In the genomic region with DNA sequence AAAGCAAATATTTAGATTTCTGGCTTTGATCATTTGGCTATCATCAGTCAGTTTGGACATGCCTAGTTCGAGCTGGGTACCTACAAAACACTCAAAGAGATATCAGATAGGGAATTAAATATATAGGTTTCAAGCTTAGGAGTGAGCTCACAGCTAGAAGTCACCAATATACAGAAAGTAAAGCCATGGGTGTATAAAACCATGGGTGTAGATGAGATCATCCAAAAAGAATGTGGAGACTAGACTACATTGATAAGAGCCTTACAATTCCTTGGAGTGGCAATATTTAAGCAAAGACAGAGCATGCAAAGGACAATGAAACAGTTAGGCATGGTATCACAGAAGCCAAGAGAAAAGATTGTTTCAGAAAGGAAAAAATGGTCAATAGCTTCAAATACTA, we compare ENCODE assay signal across 28 cellular contexts. TPM values are rescaled to one million over a fixed set of nuclear protein-coding genes. Genes with fewer than 3 reads are reported as not detected.
A peak's percentile ranks its signal among the peaks of the same experiment; 100 is the strongest.
DNase-seq lines count a peak whose midpoint lies in the region; ATAC-seq, FAIRE-seq and TF ChIP-seq lines count a peak whose summit lies in the region.
"Had no signal": no experiment of that assay in that cellular context is flagged by ENCODE, and none has a peak within 500 bp of the region (broad histone marks: within the 10 kb centered on the region; RNA-seq: fewer than 3 reads in every experiment).

No MANE protein-coding gene starts in this region.

- H3K27me3 ChIP-seq in RWPE2 (ENCODE audit: insufficient read depth, poor library complexity, severe bottlenecking) = no peaks in the 10 kb centered on the region
- no peaks in the 10 kb centered on the region for H3K27me3 ChIP-seq in osteoblast (ENCODE audit: insufficient read depth, low read length)
- H3K27me3 ChIP-seq: heart left ventricle, SJCRH30 had no signal

- no peaks in the 10 kb centered on the region for H3K9me3 Mint-ChIP-seq in T-helper 2 cell treated with Interferon-gamma antibody and Interleukin-4, amounts not matched to agents 5 μg/mL and 100 μg/mL, for 36 hours
- peaks cover 3% of the 10 kb centered on the region for H3K9me3 Mint-ChIP-seq in activated CD4-positive, alpha-beta T cell treated with anti-CD3 and anti-CD28 coated beads, Interleukin-2, amount 10 ng/mL, durations not matched to agents 24 days and 14 days
- H3K9me3 Mint-ChIP-seq: mesothelial cell of epicardium; naive thymus-derived CD4-positive, alpha-beta T cell had no signal

- intact Hi-C loops in activated CD4-positive, alpha-beta T cell treated with anti-CD3 and anti-CD28 coated beads, Interleukin-2, amount 10 ng/mL, durations not matched to agents 24 days and 14 days (cut with micrococcal nuclease) = no loop called here

- H3K4me1 ChIP-seq in RWPE2 (ENCODE audit: insufficient read depth, poor library complexity, severe bottlenecking) (peaks cover 29% of the 10 kb centered on the region), osteoblast (ENCODE audit: insufficient read depth, low read length) (peaks cover 44% of the 10 kb centered on the region)
- H3K4me1 ChIP-seq: SJCRH30, tibial artery had no signal

- H3K4me1 Mint-ChIP-seq in T-helper 2 cell treated with Interferon-gamma antibody and Interleukin-4, amounts not matched to agents 5 μg/mL and 100 μg/mL, for 36 hours (ENCODE audit: low read depth) = no peaks in the 10 kb centered on the region
- no peaks in the 10 kb centered on the region for H3K4me1 Mint-ChIP-seq in activated CD4-positive, alpha-beta T cell treated with anti-CD3 and anti-CD28 coated beads, Interleukin-2, amount 10 ng/mL, durations not matched to agents 24 days and 14 days
- H3K4me1 Mint-ChIP-seq: naive thymus-derived CD4-positive, alpha-beta T cell had no signal

- no peak overlapping the region for H2AFZ ChIP-seq in osteoblast (ENCODE audit: low read length)

- no peaks in the 10 kb centered on the region for H3K79me2 ChIP-seq in osteoblast (ENCODE audit: insufficient read depth, low read length)

- ATAC-seq in RWPE2 (ENCODE audit: low read depth) = peak; percentile 57; the same call in 2 of the 3 replicates
- no peak for ATAC-seq in HG03095 (IDR thresholded peaks at IDR 0.05; ENCODE audit: unreplicated experiment)
- no peak for ATAC-seq in GM21360 (IDR thresholded peaks at IDR 0.05; ENCODE audit: unreplicated experiment)
- ATAC-seq: heart left ventricle; left lobe of liver; naive thymus-derived CD4-positive, alpha-beta T cell had no signal

- peak overlapping the region; percentile 1 for H3K4me2 ChIP-seq in osteoblast (ENCODE audit: insufficient read depth, low read length)

- H3K36me3 Mint-ChIP-seq in T-helper 2 cell treated with Interferon-gamma antibody and Interleukin-4, amounts not matched to agents 5 μg/mL and 100 μg/mL, for 36 hours (ENCODE audit: low read depth) = peaks cover 2% of the 10 kb centered on the region
- H3K36me3 Mint-ChIP-seq in activated CD4-positive, alpha-beta T cell treated with anti-CD3 and anti-CD28 coated beads, Interleukin-2, amount 10 ng/mL, durations not matched to agents 24 days and 14 days (ENCODE audit: low read depth) = peaks cover 2% of the 10 kb centered on the region
- H3K36me3 Mint-ChIP-seq: CD4-positive, CD25-positive, alpha-beta regulatory T cell; mesothelial cell of epicardium had no signal

- H3K27me3 Mint-ChIP-seq in T-helper 2 cell treated with Interferon-gamma antibody and Interleukin-4, amounts not matched to agents 5 μg/mL and 100 μg/mL, for 36 hours (ENCODE audit: low read depth) = peaks cover 22% of the 10 kb centered on the region
- H3K27me3 Mint-ChIP-seq in activated CD4-positive, alpha-beta T cell treated with anti-CD3 and anti-CD28 coated beads, Interleukin-2, amount 10 ng/mL, durations not matched to agents 24 days and 14 days = peaks cover 20% of the 10 kb centered on the region

- no peak overlapping the region for H3K4me3 ChIP-seq in RWPE2 (ENCODE audit: severe bottlenecking)
- H3K4me3 ChIP-seq in osteoblast (ENCODE audit: insufficient read depth, low read length) = no peak overlapping the region
- H3K4me3 ChIP-seq: heart left ventricle, SJCRH30, tibial artery had no signal

- H3K27ac ChIP-seq in RWPE2 (ENCODE audit: poor library complexity, severe bottlenecking) (peak overlapping the region; percentile 9), osteoblast (ENCODE audit: low read depth, low read length) (peak overlapping the region; percentile 38)
- H3K27ac ChIP-seq: heart left ventricle, SJCRH30, tibial artery had no signal

- DNase-seq in H54 (ENCODE audit: insufficient read length, low spot score) (peak; percentile 55), RWPE2 (ENCODE audit: low spot score) (no peak), fibroblast of peridontal ligament (ENCODE audit: extremely low read depth) (peak; percentile 21), osteoblast (ENCODE audit: insufficient read length, low spot score, missing footprints) (no peak)
- DNase-seq in T-helper 2 cell treated with Interferon-gamma antibody and Interleukin-4, amounts not matched to agents 5 μg/mL and 100 μg/mL, for 36 hours (ENCODE audit: low spot score) = no peak
- DNase-seq in activated CD4-positive, alpha-beta T cell treated with anti-CD3 and anti-CD28 coated beads, Interleukin-2, amount 10 ng/mL, durations not matched to agents 24 days and 14 days = no peak
- DNase-seq: activated CD4-positive, alpha-beta T cell treated with anti-CD3 and anti-CD28 coated beads for 1 hour; activated gamma-delta T cell; activated T-cell treated with anti-CD3 and anti-CD28 coated beads, Interleukin-2, amount 50 U/mL, for 1 hour; CD4-positive, CD25-positive, alpha-beta regulatory T cell; cerebellar nuclear complex; heart left ventricle; naive thymus-derived CD4-positive, alpha-beta T cell; NCI-H1092 treated with DMSO at 0.1 percent for 48 hours; NCI-H187 treated with DMSO at 0.1 percent for 48 hours; NCI-H526; occipital lobe; SJCRH30; stimulated activated CD8-positive, alpha-beta memory T cell treated with anti-CD3 and anti-CD28 coated beads, Interleukin-4, amount 100 ng/mL, for 48 hours; T-helper 1 cell; tibial artery had no signal

- no peak for TF ChIP-seq POLR2A in H54 (IDR thresholded peaks at IDR 0.05; ENCODE audit: low read depth, low read length)

- H3K9me3 ChIP-seq in RWPE2 (ENCODE audit: severe bottlenecking) (peaks cover 3% of the 10 kb centered on the region), osteoblast (ENCODE audit: low read depth, low read length) (no peaks in the 10 kb centered on the region)
- H3K9me3 ChIP-seq: heart left ventricle, SJCRH30, tibial artery had no signal

- FAIRE-seq in H54 (lab: Jason Lieb, UNC) = peak; percentile 93
- FAIRE-seq: D721Med, GM12891, TTC549 had no signal

- TF ChIP-seq CTCF in RWPE2 (IDR thresholded peaks at IDR 0.05; ENCODE audit: poor library complexity, severe bottlenecking) (no peak), osteoblast (IDR thresholded peaks at IDR 0.05; ENCODE audit: extremely low read depth, low read depth, low read length) (no peak)

- no peaks in the 10 kb centered on the region for H4K20me1 ChIP-seq in osteoblast (ENCODE audit: insufficient read depth, low read length)

- no peak overlapping the region for H3K27ac Mint-ChIP-seq in T-helper 2 cell treated with Interferon-gamma antibody and Interleukin-4, amounts not matched to agents 5 μg/mL and 100 μg/mL, for 36 hours
- H3K27ac Mint-ChIP-seq in activated CD4-positive, alpha-beta T cell treated with anti-CD3 and anti-CD28 coated beads, Interleukin-2, amount 10 ng/mL, durations not matched to agents 24 days and 14 days = no peak overlapping the region
- H3K27ac Mint-ChIP-seq: mesothelial cell of epicardium had no signal

- H3K36me3 ChIP-seq in RWPE2 (ENCODE audit: low read depth) = no peaks in the 10 kb centered on the region
- no peaks in the 10 kb centered on the region for H3K36me3 ChIP-seq in osteoblast (ENCODE audit: insufficient read depth, low read length)
- H3K36me3 ChIP-seq: heart left ventricle, SJCRH30, tibial artery had no signal

- no peak overlapping the region for H3K4me3 Mint-ChIP-seq in T-helper 2 cell treated with Interferon-gamma antibody and Interleukin-4, amounts not matched to agents 5 μg/mL and 100 μg/mL, for 36 hours
- no peak overlapping the region for H3K4me3 Mint-ChIP-seq in activated CD4-positive, alpha-beta T cell treated with anti-CD3 and anti-CD28 coated beads, Interleukin-2, amount 10 ng/mL, durations not matched to agents 24 days and 14 days
- H3K4me3 Mint-ChIP-seq: CD4-positive, CD25-positive, alpha-beta regulatory T cell; mesothelial cell of epicardium; naive thymus-derived CD4-positive, alpha-beta T cell had no signal

RNA-seq across cellular contexts. Expression of a gene that starts 7.2 kb away (rescaled TPM):
- total RNA-seq in osteoblast = 38.4 and 44.5 TPM in 2 replicates
- total RNA-seq in activated CD4-positive, alpha-beta T cell treated with anti-CD3 and anti-CD28 coated beads, Interleukin-2, amount 10 ng/mL, durations not matched to agents 24 days and 14 days = 35.5 and 37.0 TPM in 2 replicates

RNA-seq across cellular contexts. Expression of a gene that starts 49.9 kb away (rescaled TPM):
- total RNA-seq in osteoblast = 29.0 and 32.7 TPM in 2 replicates
- 14.2 and 14.3 TPM in 2 replicates for total RNA-seq in activated CD4-positive, alpha-beta T cell treated with anti-CD3 and anti-CD28 coated beads, Interleukin-2, amount 10 ng/mL, durations not matched to agents 24 days and 14 days

Comparison
In these comparisons a context has a peak if more than half of its experiments do, and no peak if none do; other contexts are left out.
1. DNase-seq: peak in H54 (single experiment) and fibroblast of peridontal ligament (single experiment); none in RWPE2 (single experiment), osteoblast (single experiment), T-helper 2 cell treated with Interferon-gamma antibody and Interleukin-4, amounts not matched to agents 5 μg/mL and 100 μg/mL, for 36 hours (single experiment) and activated CD4-positive, alpha-beta T cell treated with anti-CD3 and anti-CD28 coated beads, Interleukin-2, amount 10 ng/mL, durations not matched to agents 24 days and 14 days (single experiment).